ENCODE assay signal across 20 cellular contexts in genomic region chr9:90813011-90813410, GRCh38. TPM values are rescaled to one million over a fixed set of nuclear protein-coding genes. Genes with fewer than 3 reads are reported as not detected.
"Had no signal": no experiment of that assay in that cellular context is flagged by ENCODE, and none has a peak within 500 bp of the region (broad histone marks: within the 10 kb centered on the region; RNA-seq: fewer than 3 reads in every experiment).

No MANE protein-coding gene starts in this region.

- H3K27ac Mint-ChIP-seq: activated naive CD8-positive, alpha-beta T cell treated with anti-CD3 and anti-CD28 coated beads for 36 hours; type B pancreatic cell had no signal

- H3K27me3 Mint-ChIP-seq: type B pancreatic cell had no signal

- H3K9me3 Mint-ChIP-seq: type B pancreatic cell had no signal

- FAIRE-seq: bronchial epithelial cell, frontal cortex, islet of Langerhans had no signal

- H3K4me3 Mint-ChIP-seq: activated naive CD8-positive, alpha-beta T cell treated with anti-CD3 and anti-CD28 coated beads for 36 hours; activated T-cell treated with anti-CD3 and anti-CD28 coated beads, Interleukin-2, amount 50 U/mL, for 4 hours; type B pancreatic cell had no signal

- DNase-seq: activated CD8-positive, alpha-beta memory T cell treated with anti-CD3 and anti-CD28 coated beads for 24 hours; activated CD8-positive, alpha-beta memory T cell treated with anti-CD3 and anti-CD28 coated beads, Interleukin-2, amount 50 U/mL, for 48 hours; activated naive CD4-positive, alpha-beta T cell treated with Interleukin-2 at 50 U/mL for 16 hours; activated naive CD8-positive, alpha-beta T cell treated with anti-CD3 and anti-CD28 coated beads for 36 hours; activated T-cell treated with anti-CD3 and anti-CD28 coated beads, Interleukin-2, amount 50 U/mL, for 4 hours; colonic mucosa; glutamatergic neuron; hippocampal formation; left ventricle myocardium superior; mammary epithelial cell; occipital lobe; posterior cingulate gyrus; right lobe of liver; stimulated activated CD4-positive, alpha-beta T cell treated with anti-CD3 and anti-CD28 coated beads, Interleukin-1b, Interleukin-23, amount 100 ng/mL, for 48 hours; T-helper 9 cell had no signal

- ATAC-seq: activated T-cell treated with anti-CD3 and anti-CD28 coated beads, Interleukin-2, amount 50 U/mL, for 4 hours; left ventricle myocardium superior; right lobe of liver had no signal

RNA-seq across cellular contexts. Expression of gene SYK, which starts 11.4 kb away (rescaled TPM):
- polyA plus RNA-seq: neural cell had no signal
